In the genomic region with DNA sequence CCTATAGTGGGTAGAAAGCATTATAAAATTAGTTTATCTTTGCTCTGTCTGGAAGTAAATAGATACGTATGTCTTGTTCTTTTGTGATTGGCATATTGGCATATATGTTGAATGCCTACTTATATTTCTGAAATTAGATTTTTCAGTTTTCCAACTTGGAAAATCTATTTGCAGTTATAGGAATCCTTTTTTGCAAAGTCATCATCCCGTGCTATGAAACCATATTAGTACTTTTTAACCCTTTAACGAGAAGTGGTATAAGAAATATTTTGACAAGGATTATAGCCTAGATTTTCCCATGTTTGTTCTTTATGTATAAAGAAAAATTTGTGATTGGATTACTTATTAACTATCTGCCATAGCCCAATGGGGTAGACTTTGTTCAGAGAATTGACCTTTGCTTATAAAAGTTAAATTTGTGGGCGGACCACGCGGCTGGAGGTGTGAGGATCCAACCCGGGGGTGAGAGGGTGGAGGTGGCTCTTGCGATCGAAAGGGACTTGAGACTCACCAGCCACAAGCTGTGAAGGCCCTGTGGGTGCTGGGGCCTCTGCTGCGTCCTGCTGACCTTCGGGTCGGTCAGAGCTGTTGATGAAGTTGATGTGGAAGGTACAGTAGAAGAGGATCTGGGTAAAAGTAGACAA, we compare ENCODE assay signal across 23 cellular contexts.
"Had no signal": no experiment of that assay in that cellular context is flagged by ENCODE, and none has a peak within 500 bp of the region (broad histone marks: within the 10 kb centered on the region; RNA-seq: fewer than 3 reads in every experiment).

No MANE protein-coding gene starts in this region.

- H3K36me3 ChIP-seq: SJSA1 had no signal

- H3K4me3 ChIP-seq: ascending aorta, body of pancreas, SJSA1 had no signal

- ATAC-seq: activated CD4-positive, CD25-positive, alpha-beta regulatory T cell treated with anti-CD3 and anti-CD28 coated beads, Interleukin-2, amount 50 U/mL, for 24 hours; activated CD8-positive, alpha-beta T cell treated with anti-CD3 and anti-CD28 coated beads for 36 hours; activated naive CD4-positive, alpha-beta T cell treated with anti-CD3 and anti-CD28 coated beads, Interleukin-2, amount 50 U/mL, for 72 hours; activated naive CD8-positive, alpha-beta T cell treated with anti-CD3 and anti-CD28 coated beads, Interleukin-2, amount 50 U/mL, for 24 hours; body of pancreas; SK-N-SH treated with all-trans-retinoic acid at 6 μM for 48 hours had no signal

- DNase-seq: activated CD4-positive, alpha-beta T cell treated with anti-CD3 and anti-CD28 coated beads for 4 hours; activated CD8-positive, alpha-beta memory T cell treated with anti-CD3 and anti-CD28 coated beads, Interleukin-2, amount 50 U/mL, for 48 hours; activated CD8-positive, alpha-beta T cell treated with anti-CD3 and anti-CD28 coated beads for 36 hours; activated effector memory CD4-positive, alpha-beta T cell treated with Interleukin-2 at 50 U/mL for 16 hours; activated naive CD4-positive, alpha-beta T cell; activated naive CD8-positive, alpha-beta T cell treated with anti-CD3 and anti-CD28 coated beads, Interleukin-2, amount 50 U/mL, for 24 hours; activated T-cell treated with anti-CD3 and anti-CD28 coated beads, Interleukin-2, amount 50 U/mL, for 1 hour; amniotic stem cell; body of pancreas; Karpas-422; MM.1S; NCI-H1105; NCI-H1436; NCI-H1694 treated with DMSO at 0.1 percent for 48 hours; NCI-H2081; NCI-H510A treated with DMSO at 0.1 percent for 48 hours; NCI-H69; SHP77 had no signal

- H3K27me3 ChIP-seq: ascending aorta, body of pancreas, SJSA1 had no signal

- H3K9me3 ChIP-seq: ascending aorta, body of pancreas, SJSA1 had no signal

- H3K27ac ChIP-seq: ascending aorta, body of pancreas, SJSA1 had no signal
